11 cellular contexts compared by ENCODE assay signal in the genomic region with DNA sequence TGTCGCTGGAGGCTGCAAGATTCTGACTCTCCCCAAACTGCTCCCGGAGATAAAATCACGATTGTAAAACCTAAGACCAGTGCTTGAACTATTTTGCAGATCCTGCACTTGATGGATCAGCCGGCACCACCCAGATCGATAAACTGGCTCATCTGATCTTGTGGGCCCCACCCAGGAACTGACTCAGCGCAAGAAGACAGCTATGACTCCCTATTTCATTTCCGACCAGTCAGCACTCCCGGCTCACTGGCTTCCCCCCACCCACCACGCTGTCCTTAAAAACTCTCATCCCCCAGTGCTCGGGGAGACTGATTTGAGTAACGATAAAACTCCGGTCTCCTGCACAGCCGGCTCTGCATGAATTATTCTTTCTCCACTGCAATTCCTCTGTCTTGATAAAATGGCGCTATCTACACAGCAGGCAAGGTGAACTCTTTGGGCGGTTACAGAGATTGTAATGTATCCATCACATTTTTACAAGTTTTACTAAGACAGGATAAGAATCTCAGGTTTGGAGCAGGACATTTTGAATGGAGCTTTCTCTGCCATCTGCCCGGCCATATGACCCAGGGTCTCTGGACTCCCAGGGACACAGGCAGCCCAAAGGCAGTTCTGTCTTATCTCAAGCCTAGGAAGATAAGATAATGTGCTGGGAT. TPM values are rescaled to one million over a fixed set of nuclear protein-coding genes. Genes with fewer than 3 reads are reported as not detected.
DNase-seq lines count a peak whose midpoint lies in the region; ATAC-seq and TF ChIP-seq lines count a peak whose summit lies in the region.
"Had no signal": no experiment of that assay in that cellular context is flagged by ENCODE, and none has a peak within 500 bp of the region (broad histone marks: within the 10 kb centered on the region; RNA-seq: fewer than 3 reads in every experiment).

No MANE protein-coding gene starts in this region.

- peak overlapping the region; percentile 70 for H3K4me3 Mint-ChIP-seq in natural killer cell treated with Interleukin-12 subunit alpha and Interleukin-12 subunit beta and Interleukin-15 and Interleukin-18, amount 100 ng/mL, for 72 hours
- no peak overlapping the region for H3K4me3 Mint-ChIP-seq in natural killer cell

- DNase-seq in natural killer cell treated with Interleukin-12 subunit alpha and Interleukin-12 subunit beta and Interleukin-15 and Interleukin-18, amount 100 ng/mL, for 72 hours (ENCODE audit: low spot score), result no peak
- DNase-seq in natural killer cell, result no peak
- DNase-seq in activated T-cell treated with anti-CD3 and anti-CD28 coated beads for 4 hours, result peak; percentile 9
- peak; percentile 47 for DNase-seq in iris pigment epithelial cell (ENCODE audit: low read depth)
- no peak for DNase-seq in NCI-H526 (lab: John Stamatoyannopoulos, UW)
- DNase-seq in posterior vena cava (ENCODE audit: low spot score), result no peak
- DNase-seq in NCI-H2029 (lab: John Stamatoyannopoulos, UW), result no peak
- DNase-seq: C1 segment of cervical spinal cord had no signal

- H3K27ac Mint-ChIP-seq in natural killer cell treated with Interleukin-12 subunit alpha and Interleukin-12 subunit beta and Interleukin-15 and Interleukin-18, amount 100 ng/mL, for 72 hours, result peak overlapping the region; percentile 23 to 46
- no peak overlapping the region for H3K27ac Mint-ChIP-seq in natural killer cell
- H3K27ac Mint-ChIP-seq: brain had no signal

- TF ChIP-seq CTCF in natural killer cell (IDR thresholded peaks at IDR 0.05), result no peak

- peaks cover 4 to 13% of the 10 kb centered on the region in 2 donors for H3K4me1 Mint-ChIP-seq in natural killer cell treated with Interleukin-12 subunit alpha and Interleukin-12 subunit beta and Interleukin-15 and Interleukin-18, amount 100 ng/mL, for 72 hours (ENCODE audit: low read depth in 2 of 2)
- H3K4me1 Mint-ChIP-seq in natural killer cell, result no peaks in the 10 kb centered on the region

- no peaks in the 10 kb centered on the region for H3K9me3 Mint-ChIP-seq in natural killer cell treated with Interleukin-12 subunit alpha and Interleukin-12 subunit beta and Interleukin-15 and Interleukin-18, amount 100 ng/mL, for 72 hours
- H3K9me3 Mint-ChIP-seq in natural killer cell, result no peaks in the 10 kb centered on the region

- H3K36me3 Mint-ChIP-seq in natural killer cell treated with Interleukin-12 subunit alpha and Interleukin-12 subunit beta and Interleukin-15 and Interleukin-18, amount 100 ng/mL, for 72 hours, result no peaks in the 10 kb centered on the region
- no peaks in the 10 kb centered on the region for H3K36me3 Mint-ChIP-seq in natural killer cell

- H3K27me3 Mint-ChIP-seq in natural killer cell treated with Interleukin-12 subunit alpha and Interleukin-12 subunit beta and Interleukin-15 and Interleukin-18, amount 100 ng/mL, for 72 hours, result peaks cover 14 to 19% of the 10 kb centered on the region in 2 donors
- peaks cover 12 to 16% of the 10 kb centered on the region in 2 donors for H3K27me3 Mint-ChIP-seq in natural killer cell (ENCODE audit: low read depth in 2 of 2)
- H3K27me3 Mint-ChIP-seq: brain had no signal

- intact Hi-C loops in natural killer cell (cut with micrococcal nuclease), result no loop called here
- intact Hi-C loops in posterior vena cava (cut with DNase I), result no loop called here

- peak in 1 of 2 donors; percentile 80 for ATAC-seq in natural killer cell treated with Interleukin-12 subunit alpha and Interleukin-12 subunit beta and Interleukin-15 and Interleukin-18, amount 100 ng/mL, for 72 hours
- ATAC-seq in natural killer cell (no peak), GM18861 (IDR thresholded peaks at IDR 0.05; ENCODE audit: unreplicated experiment) (no peak)

RNA-seq across cellular contexts. Expression of a gene that starts 10.6 kb away (rescaled TPM):
- total RNA-seq in natural killer cell treated with Interleukin-12 subunit alpha and Interleukin-12 subunit beta and Interleukin-15 and Interleukin-18, amount 100 ng/mL, for 72 hours, result 1 to 10 TPM; 3.7 to 7.7 TPM
- total RNA-seq in natural killer cell (1 to 10 TPM; 3.2 to 5.3 (median 3.6) TPM), posterior vena cava (1 to 10 TPM; 8.0 to 8.9 TPM)

RNA-seq across cellular contexts. Expression of a gene that starts 31.5 kb away (rescaled TPM):
- 10 to 100 TPM; 38.2 to 78.3 TPM for total RNA-seq in natural killer cell treated with Interleukin-12 subunit alpha and Interleukin-12 subunit beta and Interleukin-15 and Interleukin-18, amount 100 ng/mL, for 72 hours
- total RNA-seq in natural killer cell (10 to 100 TPM; 15.6 to 26.7 (median 24.7) TPM), posterior vena cava (10 to 100 TPM; 15.9 to 16.3 TPM)

RNA-seq across cellular contexts. Expression of a gene that starts 52.2 kb away (rescaled TPM):
- total RNA-seq in natural killer cell treated with Interleukin-12 subunit alpha and Interleukin-12 subunit beta and Interleukin-15 and Interleukin-18, amount 100 ng/mL, for 72 hours, result not detected
- not detected for total RNA-seq in natural killer cell
- 1 to 10 TPM in 1 of 2 donors, not detected in 1; 2.4 TPM for total RNA-seq in posterior vena cava
- total RNA-seq: liver had no signal

Comparison
In these comparisons a context has a peak if more than half of its experiments do, and no peak if none do; other contexts are left out.
1. H3K27ac Mint-ChIP-seq: peak in natural killer cell treated with Interleukin-12 subunit alpha and Interleukin-12 subunit beta and Interleukin-15 and Interleukin-18, amount 100 ng/mL, for 72 hours (2 of 2); none in natural killer cell (0 of 2).
2. DNase-seq: peak in activated T-cell treated with anti-CD3 and anti-CD28 coated beads for 4 hours (single experiment) and iris pigment epithelial cell (single experiment); none in natural killer cell treated with Interleukin-12 subunit alpha and Interleukin-12 subunit beta and Interleukin-15 and Interleukin-18, amount 100 ng/mL, for 72 hours (single experiment), natural killer cell (single experiment), NCI-H526 (0 of 2), posterior vena cava (single experiment) and NCI-H2029 (single experiment).